ENCODE assay signal across 19 cellular contexts in the genomic region with DNA sequence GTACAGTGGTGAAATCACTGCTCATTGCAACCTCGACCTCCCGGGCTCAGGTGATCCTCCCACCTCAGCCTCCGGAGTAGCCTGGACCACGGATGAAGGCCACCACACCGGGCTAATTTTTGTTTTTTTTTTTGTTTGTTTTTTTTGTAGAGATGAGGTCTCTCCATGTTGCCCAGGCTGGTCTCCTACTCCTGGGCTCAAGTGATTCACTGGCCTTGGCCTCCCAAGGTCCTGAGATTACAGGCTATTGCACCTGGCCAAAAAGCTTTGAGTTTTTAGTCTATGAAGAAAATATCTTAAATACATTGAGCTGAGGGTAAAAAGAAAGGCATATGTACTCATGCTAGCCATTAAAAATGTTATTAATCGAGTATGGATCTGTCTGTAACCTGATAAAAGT.
"Had no signal": no experiment of that assay in that cellular context is flagged by ENCODE, and none has a peak within 500 bp of the region (broad histone marks: within the 10 kb centered on the region; RNA-seq: fewer than 3 reads in every experiment).

No MANE protein-coding gene starts in this region.

- DNase-seq: activated CD4-positive, alpha-beta T cell treated with anti-CD3 and anti-CD28 coated beads for 1 hour; activated CD4-positive, alpha-beta T cell treated with anti-CD3 and anti-CD28 coated beads, Interleukin-2, amount 50 U/mL, for 4 hours; activated naive CD4-positive, alpha-beta T cell treated with Interleukin-2 at 50 U/mL for 16 hours; activated naive CD8-positive, alpha-beta T cell treated with anti-CD3 and anti-CD28 coated beads, Interleukin-2, amount 10 ng/mL, durations not matched to agents 7 days and 5 days; brain microvascular endothelial cell; cortex of kidney; mesendoderm; naive thymus-derived CD4-positive, alpha-beta T cell; posterior cingulate gyrus; retina; stimulated activated CD4-positive, alpha-beta T cell treated with anti-CD3 and anti-CD28 coated beads, Interleukin-12 subunit alpha, Interleukin-12 subunit beta, amount 100 ng/mL, for 4 hours; stimulated activated CD4-positive, alpha-beta T cell treated with anti-CD3 and anti-CD28 coated beads, Interleukin-1b, Interleukin-23, amount 100 ng/mL, for 48 hours; stimulated activated naive CD8-positive, alpha-beta T cell treated with anti-CD3 and anti-CD28 coated beads, Interleukin-15, Interleukin-2, amounts not matched to agents 100 U/mL and 50 U/mL, for 24 hours; substantia nigra; tibial artery; WERI-Rb-1 had no signal

- H3K9me3 Mint-ChIP-seq: activated naive CD8-positive, alpha-beta T cell treated with anti-CD3 and anti-CD28 coated beads, Interleukin-2, amount 10 ng/mL, durations not matched to agents 7 days and 5 days; naive thymus-derived CD4-positive, alpha-beta T cell; T-helper 1 cell treated with Interleukin-12 subunit alpha and Interleukin-12 subunit beta and Interleukin-4 antibody, amounts not matched to agents 30 μg/mL and 1 μg/mL, for 36 hours had no signal

- H3K27me3 ChIP-seq: brain microvascular endothelial cell, esophagus muscularis mucosa, neutrophil, tibial artery had no signal

- H3K4me3 ChIP-seq: esophagus muscularis mucosa, tibial artery had no signal

- H3K4me3 Mint-ChIP-seq: activated naive CD8-positive, alpha-beta T cell treated with anti-CD3 and anti-CD28 coated beads, Interleukin-2, amount 10 ng/mL, durations not matched to agents 7 days and 5 days; T-helper 1 cell treated with Interleukin-12 subunit alpha and Interleukin-12 subunit beta and Interleukin-4 antibody, amounts not matched to agents 30 μg/mL and 1 μg/mL, for 36 hours had no signal

- H3K27ac ChIP-seq: brain microvascular endothelial cell, esophagus muscularis mucosa, neutrophil, tibial artery, WERI-Rb-1 had no signal

- H3K27me3 Mint-ChIP-seq: activated naive CD8-positive, alpha-beta T cell treated with anti-CD3 and anti-CD28 coated beads, Interleukin-2, amount 10 ng/mL, durations not matched to agents 7 days and 5 days; naive thymus-derived CD4-positive, alpha-beta T cell had no signal

- H3K27ac Mint-ChIP-seq: activated naive CD8-positive, alpha-beta T cell treated with anti-CD3 and anti-CD28 coated beads, Interleukin-2, amount 10 ng/mL, durations not matched to agents 7 days and 5 days; T-helper 1 cell treated with Interleukin-12 subunit alpha and Interleukin-12 subunit beta and Interleukin-4 antibody, amounts not matched to agents 30 μg/mL and 1 μg/mL, for 36 hours had no signal

- H3K9me3 ChIP-seq: esophagus muscularis mucosa, neutrophil, tibial artery had no signal
